1 cellular context compared by ENCODE assay signal in the genomic region with DNA sequence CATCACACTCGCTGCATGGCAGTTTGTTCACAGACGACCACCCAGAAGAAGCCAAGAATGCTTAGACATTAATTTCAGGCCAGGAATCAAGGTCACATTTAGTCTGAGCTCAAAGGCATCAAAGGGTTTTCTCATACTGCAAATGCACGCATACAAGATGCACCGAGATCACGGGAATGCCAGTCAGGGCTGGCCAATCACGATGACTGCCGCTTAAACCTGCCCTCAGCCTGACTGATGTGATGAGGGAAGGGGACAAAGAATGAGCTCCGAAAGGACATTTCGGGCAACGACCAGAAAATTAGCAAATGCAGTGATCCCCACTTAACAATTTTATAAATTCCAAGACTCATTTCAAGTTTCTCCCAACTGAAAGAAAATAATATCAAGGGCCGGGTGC.
TF ChIP-seq lines count a peak whose summit lies in the region.

No MANE protein-coding gene starts in this region.

TF ChIP-seq in H1, 55 proteins besides CTCF, POLR2A, EP300 and RAD21:
- TF ChIP-seq SIX5 (IDR thresholded peaks at IDR 0.05; ENCODE audit: low read depth, low read length): no peak
- TF ChIP-seq, protein P1, sequence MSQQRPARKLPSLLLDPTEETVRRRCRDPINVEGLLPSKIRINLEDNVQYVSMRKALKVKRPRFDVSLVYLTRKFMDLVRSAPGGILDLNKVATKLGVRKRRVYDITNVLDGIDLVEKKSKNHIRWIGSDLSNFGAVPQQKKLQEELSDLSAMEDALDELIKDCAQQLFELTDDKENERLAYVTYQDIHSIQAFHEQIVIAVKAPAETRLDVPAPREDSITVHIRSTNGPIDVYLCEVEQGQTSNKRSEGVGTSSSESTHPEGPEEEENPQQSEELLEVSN (IDR thresholded peaks at IDR 0.05): peak; percentile 79
TF ChIP-seq in H1: peak in this region for 1.
